Comparison of ENCODE assay signal across 8 cellular contexts in the genomic region with DNA sequence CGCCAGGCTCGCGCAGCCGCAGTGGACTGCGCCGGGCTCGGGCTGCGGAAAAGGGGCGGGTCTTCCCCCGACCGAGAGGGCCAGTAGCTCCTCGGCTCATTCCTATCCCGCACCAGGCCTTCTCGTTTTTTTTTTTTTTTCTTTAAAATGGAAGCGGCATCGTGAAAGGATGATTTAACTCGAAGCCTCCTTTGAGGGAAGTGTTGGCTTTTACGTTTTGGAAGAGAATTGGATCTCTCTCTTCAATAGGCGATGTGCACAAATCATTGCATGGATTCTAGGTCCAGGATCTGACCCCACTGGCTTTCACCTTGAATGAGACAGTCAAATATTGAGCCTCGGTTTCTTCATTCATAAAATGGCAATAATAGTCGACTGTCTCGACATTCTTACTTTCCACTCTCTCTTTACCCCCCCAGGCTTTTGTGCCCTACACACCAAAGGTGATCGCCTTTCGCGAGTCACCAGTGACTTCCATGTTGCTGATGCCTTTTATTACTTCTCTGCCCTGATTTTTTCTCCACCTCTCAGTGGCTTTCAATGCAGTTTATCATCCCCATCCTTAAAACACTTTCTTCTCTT. TPM values are rescaled to one million over a fixed set of nuclear protein-coding genes. Genes with fewer than 3 reads are reported as not detected.
A peak's percentile ranks its signal among the peaks of the same experiment; 100 is the strongest.
DNase-seq lines count a peak whose midpoint lies in the region; ATAC-seq, FAIRE-seq and TF ChIP-seq lines count a peak whose summit lies in the region.

No MANE protein-coding gene starts in this region.

- peak overlapping the region; percentile 83 for H2AFZ ChIP-seq in GM12878 (ENCODE audit: control insufficient read depth, low read depth, low read length)

- H3K9me3 ChIP-seq in AG04450 (ENCODE audit: control insufficient read depth, insufficient read depth, low read length) (no peaks in the 10 kb centered on the region; the same call in 1 of the 2 replicates), GM12878 (replicated peaks; ENCODE audit: control insufficient read depth, insufficient read depth, low read length) (no peaks in the 10 kb centered on the region), left lung (no peaks in the 10 kb centered on the region)

- ATAC-seq in GM12878 (no peak), left lung (no peak)

- FAIRE-seq in GM12878 (lab: Jason Lieb, UNC), result peak; percentile 38

- WGBS in GM12878 (ENCODE audit: insufficient coverage, insufficient replicate concordance, low lambda C conversion rate, missing lambda C conversion rate), result 28% methylated on average over 19 of the region's 25 CpGs

- H3K4me2 ChIP-seq in GM12878 (ENCODE audit: control insufficient read depth, insufficient read depth), result peak overlapping the region; percentile 95; the same call in 1 of the 2 replicates

- no peak for TF ChIP-seq EP300 in GM12878 (IDR thresholded peaks at IDR 0.05; ENCODE audit: borderline replicate concordance in 1 of 2, control insufficient read depth in 1 of 2, low read depth in 2 of 2, low read length in 2 of 2)

- DNase-seq in AG04450 (ENCODE audit: low read depth, low spot score) (peak; percentile 11), GF-D8 (lab: John Stamatoyannopoulos, UW) (peak; percentile 50), NCI-H2029 (lab: John Stamatoyannopoulos, UW) (peak; percentile 78), GM12878 (ENCODE audit: low read depth, low spot score) (peak; percentile 34), left lung (no peak), superior temporal gyrus (ENCODE audit: extremely low spot score) (peak; percentile 83), erythroblast (lab: John Stamatoyannopoulos, UW) (no peak)
- no peak for DNase-seq in NK-92 treated with Interleukin-12 subunit alpha and Interleukin-12 subunit beta, amount 100 ng/mL, for 24 hours (lab: John Stamatoyannopoulos, UW)

- H3K4me1 ChIP-seq in GM12878 (ENCODE audit: control insufficient read depth, insufficient read depth, low read length), result peaks cover 21% of the 10 kb centered on the region
- peaks cover 0 to 35% of the 10 kb centered on the region in 2 donors for H3K4me1 ChIP-seq in left lung

- POLR2A ChIA-PET in AG04450 (lab: Yijun Ruan, JAX), result interaction anchor here (0.7 kb wide), 1 partner anchor 190 kb away, joined by 3 read pairs; no protein-coding TSS in a partner anchor
- POLR2A ChIA-PET in GM12878 (lab: Charles Lee), result interaction anchor here (0.5 to 2.5 kb wide), 9 partner anchors 10 to 1413 kb away, joined by 3 to 14 read pairs (median 3); no protein-coding TSS in a partner anchor

- H3K27me3 ChIP-seq in AG04450 (ENCODE audit: control insufficient read depth, insufficient read depth, low read length), result peaks cover 6% of the 10 kb centered on the region
- no peaks in the 10 kb centered on the region; a peak in 1 of 4 replicates for H3K27me3 ChIP-seq in GM12878 (replicated peaks in 1 of 2; ENCODE audit: control insufficient read depth in 2 of 2, insufficient read depth in 2 of 2, low read length in 1 of 2)
- H3K27me3 ChIP-seq in left lung, result no peaks in the 10 kb centered on the region

- CTCF ChIA-PET in AG04450 (lab: Charles Lee) (interaction anchor here (1.0 kb wide), 1 partner anchor 20 kb away, joined by 3 read pairs; no protein-coding TSS in a partner anchor), GM12878 (lab: Yijun Ruan, JAX) (interaction anchor here (0.7 to 1.3 kb wide), 4 partner anchors 19 to 118 kb away, joined by 3 read pairs; no protein-coding TSS in a partner anchor)

- SMC1A ChIA-PET in GM12878 (lab: Charles Lee; ENCODE audit: uncharacterized antibody, unreplicated experiment), result interaction anchor here (1.0 to 9.8 kb wide), 5 partner anchors 11 to 542 kb away, joined by 3 to 79 read pairs (median 10); no protein-coding TSS in a partner anchor

- RAD21 ChIA-PET in GM12878 (lab: Charles Lee; ENCODE audit: unreplicated experiment), result interaction anchor here (1.0 to 1.9 kb wide), 5 partner anchors 18 to 542 kb away, joined by 3 to 14 read pairs (median 4); a partner anchor contains a TSS

- peaks cover 10% of the 10 kb centered on the region for H3K79me2 ChIP-seq in GM12878 (ENCODE audit: control insufficient read depth, insufficient read depth, low read length)

- TF ChIP-seq POLR2A in GM12878 (IDR thresholded peaks at IDR 0.05; ENCODE audit: low read depth, low read length) (no peak), erythroblast (IDR thresholded peaks at IDR 0.05; ENCODE audit: low read length) (no peak)

- no peaks in the 10 kb centered on the region for H3K36me3 ChIP-seq in GM12878 (ENCODE audit: control insufficient read depth in 2 of 2, insufficient read depth in 2 of 2, low read length in 1 of 2)
- H3K36me3 ChIP-seq in left lung, result peaks cover 0 to 6% of the 10 kb centered on the region in 2 donors

- TF ChIP-seq RAD21 in GM12878 (IDR thresholded peaks at IDR 0.05; ENCODE audit: insufficient read depth, low read depth, low read length), result no peak

- intact Hi-C loops in GM12878 (cut with micrococcal nuclease; ENCODE audit: unreplicated experiment) (no loop called here), left lung (cut with DNase I) (no loop called here)

- peak overlapping the region; percentile 80; the same call in 1 of the 2 replicates for H3K9ac ChIP-seq in GM12878 (ENCODE audit: control insufficient read depth, insufficient read depth, low read length)

- H3K27ac ChIP-seq in AG04450 (ENCODE audit: low read depth, low read length) (no peak overlapping the region), GM12878 (ENCODE audit: control insufficient read depth, insufficient read depth) (no peak overlapping the region), left lung (peak overlapping the region in 1 of 2 donors; percentile 90)

- in situ Hi-C loops in GM12878 (cut with MboI), result no loop called here

- H3K4me3 ChIP-seq in AG04450 (ENCODE audit: low read depth, low read length), result peak overlapping the region; percentile 76
- H3K4me3 ChIP-seq in GM12878, result peak overlapping the region; percentile 90
- H3K4me3 ChIP-seq in left lung, result peak overlapping the region; percentile 96 to 97

- BruUV-seq in GM12878 (replicated peaks; lab: Mats Ljungman, UMichigan), result no TSS peak

- TF ChIP-seq CTCF in AG04450 (IDR thresholded peaks at IDR 0.05; ENCODE audit: low read depth, low read length) (no peak), GM12878 (IDR thresholded peaks at IDR 0.05 in 2 of 3, conservative IDR thresholded peaks at IDR 0.05 in 1 of 3; ENCODE audit: control insufficient read depth in 2 of 3, extremely low read depth in 1 of 3, insufficient read depth in 1 of 3, low read depth in 3 of 3, low read length in 3 of 3) (no peak), left lung (IDR thresholded peaks at IDR 0.05) (no peak)

- H4K20me1 ChIP-seq in GM12878 (ENCODE audit: control insufficient read depth, insufficient read depth), result no peaks in the 10 kb centered on the region

TF ChIP-seq in GM12878, 131 proteins besides CTCF, POLR2A, EP300 and RAD21:
- peak; percentile 82 for TF ChIP-seq NRF1 (conservative IDR thresholded peaks at IDR 0.05; ENCODE audit: low read depth, low read length)
- TF ChIP-seq, protein P1, sequence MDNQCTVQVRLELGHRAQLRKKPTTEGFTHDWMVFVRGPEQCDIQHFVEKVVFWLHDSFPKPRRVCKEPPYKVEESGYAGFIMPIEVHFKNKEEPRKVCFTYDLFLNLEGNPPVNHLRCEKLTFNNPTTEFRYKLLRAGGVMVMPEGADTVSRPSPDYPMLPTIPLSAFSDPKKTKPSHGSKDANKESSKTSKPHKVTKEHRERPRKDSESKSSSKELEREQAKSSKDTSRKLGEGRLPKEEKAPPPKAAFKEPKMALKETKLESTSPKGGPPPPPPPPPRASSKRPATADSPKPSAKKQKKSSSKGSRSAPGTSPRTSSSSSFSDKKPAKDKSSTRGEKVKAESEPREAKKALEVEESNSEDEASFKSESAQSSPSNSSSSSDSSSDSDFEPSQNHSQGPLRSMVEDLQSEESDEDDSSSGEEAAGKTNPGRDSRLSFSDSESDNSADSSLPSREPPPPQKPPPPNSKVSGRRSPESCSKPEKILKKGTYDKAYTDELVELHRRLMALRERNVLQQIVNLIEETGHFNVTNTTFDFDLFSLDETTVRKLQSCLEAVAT (IDR thresholded peaks at IDR 0.05), result peak; percentile 30; the same call in 1 of the 2 replicates
- TF ChIP-seq, protein P2, sequence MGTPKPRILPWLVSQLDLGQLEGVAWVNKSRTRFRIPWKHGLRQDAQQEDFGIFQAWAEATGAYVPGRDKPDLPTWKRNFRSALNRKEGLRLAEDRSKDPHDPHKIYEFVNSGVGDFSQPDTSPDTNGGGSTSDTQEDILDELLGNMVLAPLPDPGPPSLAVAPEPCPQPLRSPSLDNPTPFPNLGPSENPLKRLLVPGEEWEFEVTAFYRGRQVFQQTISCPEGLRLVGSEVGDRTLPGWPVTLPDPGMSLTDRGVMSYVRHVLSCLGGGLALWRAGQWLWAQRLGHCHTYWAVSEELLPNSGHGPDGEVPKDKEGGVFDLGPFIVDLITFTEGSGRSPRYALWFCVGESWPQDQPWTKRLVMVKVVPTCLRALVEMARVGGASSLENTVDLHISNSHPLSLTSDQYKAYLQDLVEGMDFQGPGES (IDR thresholded peaks at IDR 0.05), result 0 out of 2 replicates have a peak, but pooled peaks have one; percentile 3
- no peak for TF ChIP-seq ZNF217 (IDR thresholded peaks at IDR 0.05)

RNA-seq across cellular contexts. Expression of a gene that starts 0.3 kb away (rescaled TPM):
- polyA plus RNA-seq in AG04450 (2011; rRNA removed) (15.2 and 18.5 TPM in 2 replicates), GM12878 (2011; rRNA removed) (22.5 and 40.3 TPM in 2 replicates), GM12878 (2014; fragmentation: Illumina TruSeq; extraction: Trizol) (21.9 and 23.7 TPM in 2 replicates), GM12878 (2014; fragmentation: Nextera tagmentation; extraction: Ambion mirVana) (10 to 100 TPM; 10.9 to 20.2 TPM), GM12878 (2014; rRNA removed) (19.9 and 24.1 TPM in 2 replicates), GM12878 (2016; fragmentation: Nextera tagmentation; extraction: Ambion mirVana) (10 to 100 TPM; 26.4 to 28.0 TPM)
- 13.1 and 13.5 TPM in 2 replicates for polyA minus RNA-seq in AG04450 (2011; rRNA and poly(A)+ RNA removed)
- total RNA-seq in GM12878 (2013; cell fraction: nucleolus; rRNA removed), result 9.8 and 14.1 TPM in 2 replicates
- total RNA-seq in GM12878 (2014; rRNA removed) (7.5 and 8.1 TPM in 2 replicates), GM12878 (2014; rRNA removed; fragmentation: Illumina TruSeq; extraction: Trizol) (7.1 and 7.4 TPM in 2 replicates), GM12878 (2021) (19.0 and 20.0 TPM in 2 replicates), left lung (10 to 100 TPM; 15.3 to 18.5 TPM)
- 12.6 TPM for polyA plus RNA-seq in GM12878 (2011; ENCODE audit: low read depth)
- 46.3 and 49.1 TPM in 2 replicates for polyA plus RNA-seq in GM12878 (2011; cell fraction: cytosol; rRNA removed)
- polyA plus RNA-seq in GM12878 (2011; cell fraction: nucleus; rRNA removed), result 24.9 and 29.5 TPM in 2 replicates
- polyA plus RNA-seq in GM12878 (2012), result 15.8 and 15.9 TPM in 2 replicates
- 27.4 and 34.4 TPM in 2 replicates for polyA minus RNA-seq in GM12878 (2011; rRNA and poly(A)+ RNA removed)
- 7.9 and 16.5 TPM in 2 replicates for polyA minus RNA-seq in GM12878 (2011; cell fraction: cytosol; rRNA and poly(A)+ RNA removed)
- 10.0 and 14.9 TPM in 2 replicates for polyA minus RNA-seq in GM12878 (2011; cell fraction: nucleus; rRNA and poly(A)+ RNA removed)

Comparison
In these comparisons a context has a peak if more than half of its experiments do, and no peak if none do; other contexts are left out.
1. DNase-seq: peak in AG04450 (single experiment), GF-D8 (single experiment), NCI-H2029 (single experiment), GM12878 (single experiment) and superior temporal gyrus (single experiment); none in left lung (0 of 2), NK-92 treated with Interleukin-12 subunit alpha and Interleukin-12 subunit beta, amount 100 ng/mL, for 24 hours (single experiment) and erythroblast (0 of 2).
2. Peak in every context shown above with its lines, with median percentiles within 50 percentile points of each other: H3K4me3 ChIP-seq.